Comparison of ENCODE assay signal across 8 cellular contexts in genomic region chr1:62435231-62436038, GRCh38. TPM values are rescaled to one million over a fixed set of nuclear protein-coding genes. Genes with fewer than 3 reads are reported as not detected.
DNase-seq lines count a peak whose midpoint lies in the region; ATAC-seq, FAIRE-seq and TF ChIP-seq lines count a peak whose summit lies in the region.

No MANE protein-coding gene starts in this region.

- H3K27ac Mint-ChIP-seq in activated B cell treated with CpG ODN at 0.5 μM for 24 hours = peak overlapping the region; percentile 99

- H3K4me3 ChIP-seq in AG04450 (ENCODE audit: low read depth, low read length) (peak overlapping the region; percentile 86), HAP-1 (peak overlapping the region; percentile 95), retinal pigment epithelial cell (ENCODE audit: low read length) (peak overlapping the region; percentile 87)

- CTCF ChIA-PET in AG04450 (lab: Charles Lee) = interaction anchor here (0.6 kb wide), 1 partner anchor 301 kb away, joined by 3 read pairs; no protein-coding TSS in a partner anchor
- CTCF ChIA-PET in activated B cell treated with CpG ODN at 0.5 μM for 24 hours (lab: Charles Lee) = no interaction called here

- H3K9me3 ChIP-seq in AG04450 (ENCODE audit: control insufficient read depth, insufficient read depth, low read length) (no peaks in the 10 kb centered on the region; the same call in 1 of the 2 replicates), HAP-1 (no peaks in the 10 kb centered on the region)

- no peaks in the 10 kb centered on the region for H3K27me3 Mint-ChIP-seq in activated B cell treated with CpG ODN at 0.5 μM for 24 hours

- peaks cover 14% of the 10 kb centered on the region for H3K36me3 Mint-ChIP-seq in activated B cell treated with CpG ODN at 0.5 μM for 24 hours (ENCODE audit: low read depth)

- peaks cover 6% of the 10 kb centered on the region for H3K27me3 ChIP-seq in AG04450 (ENCODE audit: control insufficient read depth, insufficient read depth, low read length)
- no peaks in the 10 kb centered on the region for H3K27me3 ChIP-seq in HAP-1 (ENCODE audit: low read depth)

- FAIRE-seq in RCC 7860 (lab: Jason Lieb, UNC) = no peak

- TF ChIP-seq CTCF in AG04450 (IDR thresholded peaks at IDR 0.05; ENCODE audit: low read depth, low read length) = no peak
- no peak for TF ChIP-seq CTCF in activated B cell treated with CpG ODN at 0.5 μM for 24 hours (IDR thresholded peaks at IDR 0.05)
- no peak for TF ChIP-seq CTCF in retinal pigment epithelial cell (conservative IDR thresholded peaks at IDR 0.05; ENCODE audit: low read depth, low read length)

- H3K36me3 ChIP-seq in HAP-1 (replicated peaks) = peaks cover 5% of the 10 kb centered on the region

- ATAC-seq in activated B cell treated with CpG ODN at 0.5 μM for 24 hours (ENCODE audit: low read depth) (no peak), Right ventricle myocardium superior (ENCODE audit: poor library complexity) (peak; percentile 35), HG02840 (IDR thresholded peaks at IDR 0.05; ENCODE audit: low FRiP score, unreplicated experiment) (no peak)

- peak overlapping the region; percentile 100 for H3K27ac ChIP-seq in AG04450 (ENCODE audit: low read depth, low read length)

- intact Hi-C loops in activated B cell treated with CpG ODN at 0.5 μM for 24 hours (cut with micrococcal nuclease) = loop anchor here (2.0 to 5.0 kb wide), 5 partner anchors 177 to 1157 kb away; partner anchors contain the start of genes ALG6, PGM1 and TM2D1
- intact Hi-C loops in Right ventricle myocardium superior (cut with DNase I) = no loop called here

- peaks cover 2% of the 10 kb centered on the region for H3K9me3 Mint-ChIP-seq in activated B cell treated with CpG ODN at 0.5 μM for 24 hours

- in situ Hi-C loops in HAP-1 (cut with MboI; ENCODE audit: low sequenced_read_pairs) = no loop called here

- POLR2A ChIA-PET in AG04450 (lab: Yijun Ruan, JAX) = interaction anchor here (0.6 to 1.2 kb wide), 3 partner anchors 51 to 349 kb away, joined by 4 to 7 read pairs (median 5); partner anchors contain the start of gene ATG4C
- POLR2A ChIA-PET in activated B cell treated with CpG ODN at 0.5 μM for 24 hours (lab: Charles Lee) = interaction anchor here (0.7 to 1.7 kb wide), 11 partner anchors 10 to 1088 kb away, joined by 3 to 11 read pairs (median 4); partner anchors contain the start of genes EFCAB7 and TM2D1

- H3K4me3 Mint-ChIP-seq in activated B cell treated with CpG ODN at 0.5 μM for 24 hours = peak overlapping the region; percentile 96

- peaks cover 15% of the 10 kb centered on the region for H3K4me1 ChIP-seq in HAP-1

- no peak for DNase-seq in AG04450 (ENCODE audit: low read depth, low spot score)
- peak; percentile 6 to 39 for DNase-seq in HAP-1 (ENCODE audit: low spot score in 2 of 2)
- no peak for DNase-seq in activated B cell treated with CpG ODN at 0.5 μM for 24 hours
- no peak for DNase-seq in Right ventricle myocardium superior
- peak; percentile 16 for DNase-seq in retinal pigment epithelial cell (ENCODE audit: low read depth)
- DNase-seq in NCI-H345 (lab: John Stamatoyannopoulos, UW) = no peak
- no peak for DNase-seq in RCC 7860 (ENCODE audit: low spot score)

- peaks cover 46% of the 10 kb centered on the region for H3K4me1 Mint-ChIP-seq in activated B cell treated with CpG ODN at 0.5 μM for 24 hours

RNA-seq across cellular contexts. Expression of gene USP1, which starts 1.4 kb away (rescaled TPM):
- polyA plus RNA-seq in AG04450 (2011; rRNA removed) = 8.4 and 13.8 TPM in 2 replicates
- 2.6 and 6.5 TPM in 2 replicates for polyA minus RNA-seq in AG04450 (2011; rRNA and poly(A)+ RNA removed)
- total RNA-seq in activated B cell treated with CpG ODN at 0.5 μM for 24 hours (32.1 and 33.3 TPM in 2 replicates), Right ventricle myocardium superior (12.3 TPM)

Comparison
In these comparisons a context has a peak if more than half of its experiments do, and no peak if none do; other contexts are left out.
1. DNase-seq: peak in HAP-1 (2 of 2) and retinal pigment epithelial cell (single experiment); none in AG04450 (single experiment), activated B cell treated with CpG ODN at 0.5 μM for 24 hours (single experiment), Right ventricle myocardium superior (single experiment), NCI-H345 (single experiment) and RCC 7860 (single experiment).
2. Peak in every context shown above with its lines, with median percentiles within 50 percentile points of each other: H3K4me3 ChIP-seq.